ENCODE assay signal across 18 cellular contexts in genomic region chr12:49730568-49731101, GRCh38. TPM values are rescaled to one million over a fixed set of nuclear protein-coding genes. Genes with fewer than 3 reads are reported as not detected.
DNase-seq lines count a peak whose midpoint lies in the region; FAIRE-seq and TF ChIP-seq lines count a peak whose summit lies in the region.
"Had no signal": no experiment of that assay in that cellular context is flagged by ENCODE, and none has a peak within 500 bp of the region (broad histone marks: within the 10 kb centered on the region; RNA-seq: fewer than 3 reads in every experiment).

No MANE protein-coding gene starts in this region.

- no peak for FAIRE-seq in D721Med (lab: Jason Lieb, UNC)
- FAIRE-seq: GM12878, GM18507, H1 had no signal

- no peaks in the 10 kb centered on the region for H3K36me3 ChIP-seq in liver (ENCODE audit: control insufficient read depth in 4 of 4, insufficient read depth in 3 of 4, low read depth in 1 of 4, low read length in 3 of 4)
- H3K36me3 ChIP-seq: BLaER1 treated with 17β-estradiol and CSF1 and Interleukin-3, amounts not matched to agents 10 nM and 100 nM had no signal

- H3K9me3 ChIP-seq in liver (ENCODE audit: control insufficient read depth in 4 of 4, low read length in 3 of 4), result no peaks in the 10 kb centered on the region

- DNase-seq in GM03348 (ENCODE audit: low spot score), result peak; percentile 8
- peak; percentile 93 for DNase-seq in OCI-M1 (lab: John Stamatoyannopoulos, UW)
- peak; percentile 59 for DNase-seq in epithelial cell of esophagus (ENCODE audit: low read depth)
- no peak for DNase-seq in A172 (ENCODE audit: low spot score)
- DNase-seq in islet precursor cell, result no peak
- DNase-seq in cerebellum (ENCODE audit: low spot score), result no peak
- no peak for DNase-seq in D721Med (ENCODE audit: insufficient read length, low spot score)
- DNase-seq: DMS153, Kasumi-1, MV-4-11, NCI-H1436 treated with DMSO at 0.1 percent for 48 hours, NCI-H2081 treated with DMSO at 0.1 percent for 48 hours, NCI-H526 had no signal

- no peak overlapping the region for H3K9ac ChIP-seq in liver (ENCODE audit: low read depth in 1 of 2, low read length in 2 of 2)
- H3K9ac ChIP-seq: BLaER1 treated with 17β-estradiol and CSF1 and Interleukin-3, amounts not matched to agents 10 nM and 100 nM had no signal

- H3K4me3 ChIP-seq in epithelial cell of esophagus (ENCODE audit: low read length) (no peak overlapping the region), liver (ENCODE audit: low read depth in 1 of 3, low read length in 3 of 3) (no peak overlapping the region)
- H3K4me3 ChIP-seq: BLaER1 treated with 17β-estradiol and CSF1 and Interleukin-3, amounts not matched to agents 10 nM and 100 nM; GM12878 had no signal

- TF ChIP-seq CTCF in epithelial cell of esophagus (IDR thresholded peaks at IDR 0.05; ENCODE audit: insufficient read depth, low read depth, low read length, missing control alignments), result no peak
- no peak for TF ChIP-seq CTCF in liver (IDR thresholded peaks at IDR 0.05; ENCODE audit: low read depth, low read length, missing input control)
- TF ChIP-seq CTCF in D721Med (IDR thresholded peaks at IDR 0.05; ENCODE audit: insufficient read depth, missing control alignments), result no peak

- TF ChIP-seq RAD21 in liver (IDR thresholded peaks at IDR 0.05), result no peak

- no peak overlapping the region for H3K27ac ChIP-seq in liver (ENCODE audit: low read depth in 1 of 2, low read length in 2 of 2)

- H3K27me3 ChIP-seq in liver (ENCODE audit: control insufficient read depth in 4 of 4, insufficient read depth in 4 of 4, low read length in 3 of 4), result no peaks in the 10 kb centered on the region
- H3K27me3 ChIP-seq: BLaER1 treated with 17β-estradiol and CSF1 and Interleukin-3, amounts not matched to agents 10 nM and 100 nM had no signal

- WGBS in liver, result 73% methylated on average over 3 of the region's 3 CpGs

- H3K4me1 ChIP-seq in liver (ENCODE audit: control insufficient read depth in 4 of 4, insufficient read depth in 4 of 4, low read length in 3 of 4), result no peaks in the 10 kb centered on the region

TF ChIP-seq in liver, 16 proteins besides CTCF, POLR2A, EP300 and RAD21:
- peak in 1 of 2 donors; percentile 58 for TF ChIP-seq HNF4A (conservative IDR thresholded peaks at IDR 0.05)
- TF ChIP-seq JUND (IDR thresholded peaks at IDR 0.05), result no peak
- TF ChIP-seq ATF3 (IDR thresholded peaks at IDR 0.05), result peak; percentile 35

RNA-seq across cellular contexts. Expression of gene TMBIM6, which starts 10.7 kb away (rescaled TPM):
- total RNA-seq in liver (100 to 1,000 TPM; 464 to 740 TPM), cerebellum (244 TPM)
- polyA plus RNA-seq in liver, result 1,000 to 10,000 TPM in 1 of 2 donors, 100 to 1,000 TPM in 1; 687 to 1,207 TPM
- 242 and 305 TPM in 2 replicates for total RNA-seq in A172 (2014; rRNA removed; shearing (Covaris generic))

RNA-seq across cellular contexts. Expression of gene FMNL3, which starts 23.4 kb away (rescaled TPM):
- 1 to 10 TPM; 4.0 to 4.5 TPM for total RNA-seq in liver
- polyA plus RNA-seq in liver, result 1 to 10 TPM in 1 of 2 donors, under 1 TPM in 1; 0.72 to 1.2 TPM
- total RNA-seq in A172 (2014; rRNA removed; shearing (Covaris generic)), result 16.4 and 16.6 TPM in 2 replicates
- total RNA-seq in cerebellum, result 22.7 TPM

Comparison
In these comparisons a context has a peak if more than half of its experiments do, and no peak if none do; other contexts are left out.
1. DNase-seq: peak in GM03348 (single experiment), OCI-M1 (single experiment) and epithelial cell of esophagus (single experiment); none in A172 (single experiment), islet precursor cell (single experiment), cerebellum (single experiment) and D721Med (single experiment).